8 cellular contexts compared by ENCODE assay signal in the genomic region with DNA sequence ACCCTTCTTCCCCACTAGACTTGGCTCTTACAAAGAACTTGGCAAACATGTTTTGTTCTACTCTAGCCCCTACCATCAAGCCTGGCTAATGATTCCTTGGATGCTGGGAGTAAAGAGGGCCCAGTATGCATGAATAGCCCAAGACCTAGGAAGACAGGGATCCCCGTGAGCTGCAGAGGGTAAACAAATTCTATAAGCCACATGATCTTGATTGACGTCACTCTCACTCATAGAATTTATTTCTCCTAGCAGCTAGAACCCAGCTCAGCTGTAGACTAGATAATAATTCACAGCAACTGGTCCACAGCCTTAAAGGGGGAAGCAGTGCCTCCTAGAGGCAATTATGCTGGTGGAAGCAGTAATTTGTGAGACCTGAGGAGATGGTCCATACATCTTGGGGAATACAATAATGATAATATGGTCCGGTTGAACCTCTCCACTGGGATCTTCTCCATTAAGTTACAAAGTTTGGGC. TPM values are rescaled to one million over a fixed set of nuclear protein-coding genes. Genes with fewer than 3 reads are reported as not detected.
DNase-seq lines count a peak whose midpoint lies in the region; ATAC-seq and TF ChIP-seq lines count a peak whose summit lies in the region.

No MANE protein-coding gene starts in this region.

- ATAC-seq in GM19328 (IDR thresholded peaks at IDR 0.05; ENCODE audit: unreplicated experiment) = peak; percentile 57
- ATAC-seq in T-helper 17 cell = peak; percentile 92

- H3K4me3 ChIP-seq in AG04450 (ENCODE audit: low read depth, low read length) = no peak overlapping the region
- no peak overlapping the region for H3K4me3 ChIP-seq in esophagus muscularis mucosa

- POLR2A ChIA-PET in AG04450 (lab: Yijun Ruan, JAX) = no interaction called here

- H3K4me1 Mint-ChIP-seq in T-helper 17 cell = peaks cover 5% of the 10 kb centered on the region

- CTCF ChIA-PET in AG04450 (lab: Charles Lee) = interaction anchor here (1.3 to 1.4 kb wide), 2 partner anchors 10 to 15 kb away, joined by 3 to 4 read pairs; no protein-coding TSS in a partner anchor

- H3K27me3 ChIP-seq in AG04450 (ENCODE audit: control insufficient read depth, insufficient read depth, low read length) (no peaks in the 10 kb centered on the region), esophagus muscularis mucosa (no peaks in the 10 kb centered on the region)

- TF ChIP-seq POLR2A in esophagus muscularis mucosa (IDR thresholded peaks at IDR 0.05; ENCODE audit: low read depth) = no peak

- no peak for TF ChIP-seq EP300 in esophagus muscularis mucosa (IDR thresholded peaks at IDR 0.05)

- H3K4me3 Mint-ChIP-seq in T-helper 17 cell = no peak overlapping the region

- whole genome bisulfite sequencing in esophagus muscularis mucosa = 95% methylated on average over 3 of the region's 3 CpGs

- in situ Hi-C loops in G401 (cut with HindIII; ENCODE audit: low sequenced_read_pairs) = no loop called here

- H3K27ac ChIP-seq in AG04450 (ENCODE audit: low read depth, low read length) = no peak overlapping the region
- H3K27ac ChIP-seq in esophagus muscularis mucosa (replicated peaks in 1 of 4) = no peak overlapping the region

- TF ChIP-seq CTCF in AG04450 (IDR thresholded peaks at IDR 0.05; ENCODE audit: low read depth, low read length) = peak; percentile 12; the same call in 1 of the 2 replicates
- peak in 2 of 3 experiments; percentile 25 to 41 for TF ChIP-seq CTCF in esophagus muscularis mucosa (IDR thresholded peaks at IDR 0.05)

- no peaks in the 10 kb centered on the region for H3K36me3 Mint-ChIP-seq in T-helper 17 cell (ENCODE audit: low read depth)

- H3K27me3 Mint-ChIP-seq in T-helper 17 cell = no peaks in the 10 kb centered on the region

- no peaks in the 10 kb centered on the region for H3K36me3 ChIP-seq in esophagus muscularis mucosa

- intact Hi-C loops in esophagus muscularis mucosa (cut with DNase I) = no loop called here

- H3K9me3 ChIP-seq in AG04450 (ENCODE audit: control insufficient read depth, insufficient read depth, low read length) (no peaks in the 10 kb centered on the region), T-helper 17 cell (ENCODE audit: control insufficient read depth, low read length, poor library complexity, severe bottlenecking) (no peaks in the 10 kb centered on the region), esophagus muscularis mucosa (no peaks in the 10 kb centered on the region)

- DNase-seq in AG04450 (ENCODE audit: low read depth, low spot score) = no peak
- peak in 1 of 3 donors; percentile 28 for DNase-seq in T-helper 17 cell
- DNase-seq in esophagus muscularis mucosa (ENCODE audit: extremely low spot score) = no peak
- peak; percentile 17 to 39 for DNase-seq in stimulated activated CD8-positive, alpha-beta memory T cell treated with anti-CD3 and anti-CD28 coated beads, Interleukin-7, amount 100 ng/mL, for 4 hours (ENCODE audit: low read depth in 2 of 2)
- no peak for DNase-seq in G401 (ENCODE audit: low spot score)
- DNase-seq in NCI-H128 (lab: John Stamatoyannopoulos, UW; ENCODE audit: unreplicated experiment) = no peak
- DNase-seq in NCI-H510A (lab: John Stamatoyannopoulos, UW) = no peak

- no peaks in the 10 kb centered on the region for H3K4me1 ChIP-seq in esophagus muscularis mucosa

- no peak overlapping the region for H3K27ac Mint-ChIP-seq in T-helper 17 cell

RNA-seq across cellular contexts. Expression of gene USO1, which starts 16.1 kb away (rescaled TPM):
- polyA plus RNA-seq in AG04450 (2011; rRNA removed) = 99.6 and 142 TPM in 2 replicates
- 45.9 and 81.2 TPM in 2 replicates for polyA minus RNA-seq in AG04450 (2011; rRNA and poly(A)+ RNA removed)
- total RNA-seq in T-helper 17 cell (10 to 100 TPM; 24.0 to 27.8 TPM), esophagus muscularis mucosa (100 to 1,000 TPM in 1 of 4 donors, 10 to 100 TPM in 3; 61.0 to 103 (median 74.4) TPM)
- total RNA-seq in G401 (2014; rRNA removed; shearing (Covaris generic)) = 41.4 and 65.0 TPM in 2 replicates

RNA-seq across cellular contexts. Expression of gene G3BP2, which starts 35.0 kb away (rescaled TPM):
- 139 and 179 TPM in 2 replicates for polyA plus RNA-seq in AG04450 (2011; rRNA removed)
- polyA minus RNA-seq in AG04450 (2011; rRNA and poly(A)+ RNA removed) = 78.9 and 109 TPM in 2 replicates
- total RNA-seq in T-helper 17 cell (100 to 1,000 TPM; 323 to 339 TPM), esophagus muscularis mucosa (100 to 1,000 TPM in 3 of 4 donors, 10 to 100 TPM in 1; 94.6 to 127 (median 109) TPM)
- 45.0 and 45.8 TPM in 2 replicates for total RNA-seq in G401 (2014; rRNA removed; shearing (Covaris generic))

Comparison
In these comparisons a context has a peak if more than half of its experiments do, and no peak if none do; other contexts are left out.
1. DNase-seq: peak in stimulated activated CD8-positive, alpha-beta memory T cell treated with anti-CD3 and anti-CD28 coated beads, Interleukin-7, amount 100 ng/mL, for 4 hours (2 of 2); none in AG04450 (single experiment), esophagus muscularis mucosa (single experiment), G401 (single experiment), NCI-H128 (single experiment) and NCI-H510A (single experiment).